11 cellular contexts compared by ENCODE assay signal in genomic region chr1:205225901-205226765, GRCh38. TPM values are rescaled to one million over a fixed set of nuclear protein-coding genes. Genes with fewer than 3 reads are reported as not detected.
DNase-seq lines count a peak whose midpoint lies in the region; FAIRE-seq and TF ChIP-seq lines count a peak whose summit lies in the region.
"Had no signal": no experiment of that assay in that cellular context is flagged by ENCODE, and none has a peak within 500 bp of the region (broad histone marks: within the 10 kb centered on the region; RNA-seq: fewer than 3 reads in every experiment).

No MANE protein-coding gene starts in this region.

- H3K27ac ChIP-seq in parathyroid adenoma = no peak overlapping the region
- H3K27ac ChIP-seq: cardiac muscle cell, upper lobe of right lung had no signal

- H3K36me3 ChIP-seq in bronchial epithelial cell (ENCODE audit: control insufficient read depth, insufficient read depth, low read length) (no peaks in the 10 kb centered on the region), parathyroid adenoma (ENCODE audit: control insufficient read depth, insufficient read depth, low read length) (no peaks in the 10 kb centered on the region)
- H3K36me3 ChIP-seq: cardiac muscle cell, upper lobe of right lung had no signal

- DNase-seq in NCI-H748 (lab: John Stamatoyannopoulos, UW; ENCODE audit: unreplicated experiment) = peak; percentile 23
- DNase-seq in NCI-H748 treated with DMSO at 0.1 percent for 48 hours (lab: John Stamatoyannopoulos, UW) = no peak
- DNase-seq in NCI-H2029 (lab: John Stamatoyannopoulos, UW) = peak; percentile 72
- DNase-seq in bronchial epithelial cell (ENCODE audit: low read depth) = peak; percentile 74
- no peak for DNase-seq in iPS-NIHi11 (ENCODE audit: low spot score)
- DNase-seq in HTR-8/SVneo (ENCODE audit: insufficient read length, low spot score) = no peak
- DNase-seq in NCI-H1694 (lab: John Stamatoyannopoulos, UW) = no peak
- DNase-seq: SHP77 treated with DMSO at 0.1 percent for 48 hours, upper lobe of right lung had no signal

- no peaks in the 10 kb centered on the region for H3K9me3 ChIP-seq in parathyroid adenoma (ENCODE audit: control insufficient read depth, low read length)
- H3K9me3 ChIP-seq: upper lobe of right lung had no signal

- peaks cover 6% of the 10 kb centered on the region for H3K4me1 ChIP-seq in parathyroid adenoma

- no peak for FAIRE-seq in bronchial epithelial cell (lab: Jason Lieb, UNC)
- FAIRE-seq in HTR-8/SVneo (lab: Jason Lieb, UNC) = no peak

- H3K4me3 ChIP-seq in bronchial epithelial cell (ENCODE audit: low read depth, low read length) (no peak overlapping the region), parathyroid adenoma (ENCODE audit: low read depth, low read length) (no peak overlapping the region)

- H3K9ac ChIP-seq in parathyroid adenoma = no peak overlapping the region

- TF ChIP-seq CTCF in bronchial epithelial cell (IDR thresholded peaks at IDR 0.05; ENCODE audit: insufficient read depth, low read length, severe bottlenecking) = no peak
- no peak for TF ChIP-seq CTCF in parathyroid adenoma (IDR thresholded peaks at IDR 0.05)

- H3K27me3 ChIP-seq in bronchial epithelial cell (ENCODE audit: control insufficient read depth, insufficient read depth, low read length) (no peaks in the 10 kb centered on the region), parathyroid adenoma (ENCODE audit: control insufficient read depth, insufficient read depth, low read length) (no peaks in the 10 kb centered on the region)
- H3K27me3 ChIP-seq: upper lobe of right lung had no signal

- H2AFZ ChIP-seq in parathyroid adenoma = peak overlapping the region; percentile 28

- no peak overlapping the region for H3K4me2 ChIP-seq in parathyroid adenoma (ENCODE audit: low read length)

- no peaks in the 10 kb centered on the region for H3K79me2 ChIP-seq in parathyroid adenoma

RNA-seq across cellular contexts. Expression of gene TMCC2, which starts 1.6 kb away (rescaled TPM):
- total RNA-seq in bronchial epithelial cell = 0.51 and 0.53 TPM in 2 replicates

RNA-seq across cellular contexts. Expression of gene DSTYK, which starts 14.6 kb away (rescaled TPM):
- total RNA-seq in bronchial epithelial cell = 11.3 and 13.7 TPM in 2 replicates

Comparison
In these comparisons a context has a peak if more than half of its experiments do, and no peak if none do; other contexts are left out.
1. DNase-seq: peak in NCI-H748 (single experiment), NCI-H2029 (single experiment) and bronchial epithelial cell (single experiment); none in NCI-H748 treated with DMSO at 0.1 percent for 48 hours (single experiment), iPS-NIHi11 (single experiment), HTR-8/SVneo (single experiment) and NCI-H1694 (single experiment).